Comparison of ENCODE assay signal across 11 cellular contexts in the genomic region with DNA sequence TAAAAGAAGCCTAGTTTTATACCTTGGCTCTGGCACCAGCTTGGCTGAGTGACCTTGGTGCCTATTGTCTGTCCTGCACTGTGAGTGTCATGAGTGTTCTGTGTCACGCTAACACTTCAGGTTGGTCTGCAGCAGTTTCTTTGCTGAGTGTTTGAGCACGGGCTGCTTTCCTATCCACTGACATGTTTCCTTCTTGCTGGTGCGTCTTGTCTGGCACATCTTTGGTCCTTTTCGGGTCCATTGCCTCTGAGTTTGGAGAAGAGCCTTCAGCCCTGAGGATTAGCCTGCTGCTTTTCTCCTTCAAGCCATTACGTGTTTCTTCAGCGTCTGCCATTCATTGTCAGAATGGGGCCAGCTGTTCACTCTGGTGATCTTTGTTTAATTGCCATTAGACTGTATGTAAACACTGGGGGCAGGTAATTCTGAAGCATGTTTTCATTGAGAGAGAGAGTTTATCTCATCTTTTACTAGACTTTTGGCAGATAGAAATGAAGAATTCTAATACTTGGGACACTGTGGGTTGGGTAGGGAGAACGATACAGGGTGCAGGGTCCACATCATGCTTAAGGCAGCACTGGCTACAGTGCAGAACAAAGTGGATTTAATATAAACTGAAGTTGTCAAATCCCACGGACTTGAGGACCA. TPM values are rescaled to one million over a fixed set of nuclear protein-coding genes. Genes with fewer than 3 reads are reported as not detected.
DNase-seq lines count a peak whose midpoint lies in the region; ATAC-seq and TF ChIP-seq lines count a peak whose summit lies in the region.
"Had no signal": no experiment of that assay in that cellular context is flagged by ENCODE, and none has a peak within 500 bp of the region (broad histone marks: within the 10 kb centered on the region; RNA-seq: fewer than 3 reads in every experiment).

No MANE protein-coding gene starts in this region.

- no peak overlapping the region for H3K4me3 Mint-ChIP-seq in activated naive CD8-positive, alpha-beta T cell treated with anti-CD3 and anti-CD28 coated beads, Interleukin-2, amount 50 U/mL, for 24 hours

- H3K4me2 ChIP-seq in smooth muscle cell = peak overlapping the region; percentile 52

- H3K4me1 Mint-ChIP-seq in activated naive CD8-positive, alpha-beta T cell treated with anti-CD3 and anti-CD28 coated beads, Interleukin-2, amount 50 U/mL, for 24 hours = peaks cover 4% of the 10 kb centered on the region

- peaks cover 18% of the 10 kb centered on the region for H3F3A ChIP-seq in smooth muscle cell (ENCODE audit: low read depth)

- H3K4me1 ChIP-seq in SJSA1 (replicated peaks) (peaks cover 44% of the 10 kb centered on the region), right atrium auricular region (peaks cover 0 to 16% of the 10 kb centered on the region in 2 donors), smooth muscle cell (ENCODE audit: low read depth) (peaks cover 29% of the 10 kb centered on the region)

- H3K79me2 ChIP-seq in smooth muscle cell (ENCODE audit: low read depth) = no peaks in the 10 kb centered on the region

- no peaks in the 10 kb centered on the region for H3K27me3 Mint-ChIP-seq in activated naive CD8-positive, alpha-beta T cell treated with anti-CD3 and anti-CD28 coated beads, Interleukin-2, amount 50 U/mL, for 24 hours

- H3K9me3 ChIP-seq in SJSA1 (replicated peaks) = no peaks in the 10 kb centered on the region
- no peaks in the 10 kb centered on the region for H3K9me3 ChIP-seq in right atrium auricular region
- no peaks in the 10 kb centered on the region for H3K9me3 ChIP-seq in smooth muscle cell (replicated peaks; ENCODE audit: low read depth)

- DNase-seq in NCI-H128 (lab: John Stamatoyannopoulos, UW; ENCODE audit: unreplicated experiment) (peak; percentile 10), SJSA1 (ENCODE audit: low read depth in 1 of 2, low spot score in 2 of 2) (peak; percentile 47 to 48), right atrium auricular region (ENCODE audit: low spot score) (no peak), smooth muscle cell (lab: John Stamatoyannopoulos, UW; ENCODE audit: unreplicated experiment) (no peak), Kasumi-1 (lab: John Stamatoyannopoulos, UW) (no peak)
- no peak for DNase-seq in activated naive CD4-positive, alpha-beta T cell (lab: John Stamatoyannopoulos, UW)
- DNase-seq in activated naive CD8-positive, alpha-beta T cell treated with anti-CD3 and anti-CD28 coated beads, Interleukin-2, amount 50 U/mL, for 24 hours = no peak
- DNase-seq: activated CD4-positive, alpha-beta T cell treated with anti-CD3 and anti-CD28 coated beads for 4 hours; GOT3 had no signal

- no peaks in the 10 kb centered on the region for H4K20me1 ChIP-seq in smooth muscle cell (ENCODE audit: low read depth)

- ATAC-seq in GM21515 (IDR thresholded peaks at IDR 0.05; ENCODE audit: unreplicated experiment) = no peak
- no peak for ATAC-seq in activated naive CD8-positive, alpha-beta T cell treated with anti-CD3 and anti-CD28 coated beads, Interleukin-2, amount 50 U/mL, for 24 hours

- H3K27me3 ChIP-seq in SJSA1 (replicated peaks) (no peaks in the 10 kb centered on the region), right atrium auricular region (no peaks in the 10 kb centered on the region), smooth muscle cell (ENCODE audit: low read depth) (no peaks in the 10 kb centered on the region)

- no peak overlapping the region for H3K9ac ChIP-seq in smooth muscle cell (ENCODE audit: low read depth)

- H3K36me3 ChIP-seq in SJSA1 = no peaks in the 10 kb centered on the region
- H3K36me3 ChIP-seq in right atrium auricular region = no peaks in the 10 kb centered on the region
- H3K36me3 ChIP-seq in smooth muscle cell (ENCODE audit: low read depth) = no peaks in the 10 kb centered on the region

- TF ChIP-seq CTCF in right atrium auricular region (IDR thresholded peaks at IDR 0.05) (no peak), smooth muscle cell (IDR thresholded peaks at IDR 0.05; ENCODE audit: borderline replicate concordance, insufficient read depth, poor library complexity, severe bottlenecking) (no peak)

- H3K27ac Mint-ChIP-seq in activated naive CD8-positive, alpha-beta T cell treated with anti-CD3 and anti-CD28 coated beads, Interleukin-2, amount 50 U/mL, for 24 hours = no peak overlapping the region

- H3K36me3 Mint-ChIP-seq in activated naive CD8-positive, alpha-beta T cell treated with anti-CD3 and anti-CD28 coated beads, Interleukin-2, amount 50 U/mL, for 24 hours (ENCODE audit: low read depth) = no peaks in the 10 kb centered on the region

- WGBS in smooth muscle cell (ENCODE audit: low lambda C conversion rate) = 61% methylated on average over 8 of the region's 8 CpGs

- H3K4me3 ChIP-seq in SJSA1 = peak overlapping the region; percentile 1; the same call in 1 of the 2 replicates
- peak overlapping the region; percentile 3 to 20 for H3K4me3 ChIP-seq in right atrium auricular region
- H3K4me3 ChIP-seq in smooth muscle cell = peak overlapping the region; percentile 27
- H3K4me3 ChIP-seq: lung had no signal

- H2AFZ ChIP-seq in smooth muscle cell (ENCODE audit: low read depth) = no peak overlapping the region

- H3K27ac ChIP-seq in SJSA1 (peak overlapping the region; percentile 69), right atrium auricular region (peak overlapping the region; percentile 63 to 84), smooth muscle cell (ENCODE audit: low read depth) (peak overlapping the region; percentile 48)

- H3K9me3 Mint-ChIP-seq in activated naive CD8-positive, alpha-beta T cell treated with anti-CD3 and anti-CD28 coated beads, Interleukin-2, amount 50 U/mL, for 24 hours = no peaks in the 10 kb centered on the region

RNA-seq across cellular contexts. Expression of a gene that starts 55.5 kb away (rescaled TPM):
- 7.9 and 24.8 TPM in 2 replicates for total RNA-seq in SJSA1 (2014; rRNA removed; shearing (Covaris generic))
- total RNA-seq in right atrium auricular region (10 to 100 TPM; 29.8 to 34.5 TPM), smooth muscle cell (28.8 and 53.5 TPM in 2 replicates)
- polyA plus RNA-seq in smooth muscle cell = 22.2 and 26.5 TPM in 2 replicates

RNA-seq across cellular contexts. Expression of a gene that starts 57.4 kb away (rescaled TPM):
- total RNA-seq in SJSA1 (2014; rRNA removed; shearing (Covaris generic)) = 11.9 and 31.9 TPM in 2 replicates
- total RNA-seq in right atrium auricular region = 10 to 100 TPM; 13.6 to 14.6 TPM
- total RNA-seq in smooth muscle cell = 45.4 and 76.8 TPM in 2 replicates
- polyA plus RNA-seq in smooth muscle cell = 25.0 and 27.0 TPM in 2 replicates

Comparison
In these comparisons a context has a peak if more than half of its experiments do, and no peak if none do; other contexts are left out.
1. DNase-seq: peak in NCI-H128 (single experiment) and SJSA1 (2 of 2); none in right atrium auricular region (single experiment), smooth muscle cell (single experiment), activated naive CD4-positive, alpha-beta T cell (0 of 4), Kasumi-1 (0 of 2) and activated naive CD8-positive, alpha-beta T cell treated with anti-CD3 and anti-CD28 coated beads, Interleukin-2, amount 50 U/mL, for 24 hours (single experiment).
2. Peak in every context shown above with its lines, with median percentiles within 50 percentile points of each other: H3K27ac ChIP-seq and H3K4me3 ChIP-seq.